ENCODE assay signal across 1 cellular context in genomic region chr12:101935769-101936741, GRCh38.
TF ChIP-seq lines count a peak whose summit lies in the region.

No MANE protein-coding gene starts in this region.

TF ChIP-seq in HEK293, 187 proteins besides CTCF, POLR2A, EP300 and RAD21 (continued from another document):
- TF ChIP-seq ZNF280C (tag by site-specific recombination; IDR thresholded peaks at IDR 0.05) (no peak), ZNF660 (tag by site-specific recombination; IDR thresholded peaks at IDR 0.05) (peak; percentile 57), TRIM28 (IDR thresholded peaks at IDR 0.05; ENCODE audit: borderline replicate concordance, low read length) (peak; percentile 60), ZBTB21 (tag by site-specific recombination; IDR thresholded peaks at IDR 0.05) (peak; percentile 82), ZNF701 (tag by site-specific recombination; IDR thresholded peaks at IDR 0.05) (no peak), ZNF223 (tag by site-specific recombination; IDR thresholded peaks at IDR 0.05) (no peak), ZSCAN16 (tag by site-specific recombination; IDR thresholded peaks at IDR 0.05) (no peak), WT1 (tag by site-specific recombination; IDR thresholded peaks at IDR 0.05) (no peak), ZNF548 (tag by site-specific recombination; IDR thresholded peaks at IDR 0.05) (no peak), ZFHX2 (tag by site-specific recombination; conservative IDR thresholded peaks at IDR 0.05) (peak; percentile 51), GFI1B (tag by site-specific recombination; IDR thresholded peaks at IDR 0.05) (no peak), TCF7L2 (IDR thresholded peaks at IDR 0.05; ENCODE audit: borderline replicate concordance, low read depth, low read length) (no peak), ZNF544 (tag by site-specific recombination; IDR thresholded peaks at IDR 0.05) (no peak), ZNF202 (tag by site-specific recombination; IDR thresholded peaks at IDR 0.05; ENCODE audit: borderline replicate concordance) (no peak), ZBTB11 (tag by site-specific recombination; conservative IDR thresholded peaks at IDR 0.05; ENCODE audit: low read depth) (0 out of 2 replicates have a peak, but pooled peaks have one; percentile 31), ZNF670 (tag by site-specific recombination; IDR thresholded peaks at IDR 0.05; ENCODE audit: low read depth) (no peak), YY1 (tag by site-specific recombination; IDR thresholded peaks at IDR 0.05) (no peak), ZNF24 (tag by site-specific recombination; IDR thresholded peaks at IDR 0.05) (0 out of 2 replicates have a peak, but pooled peaks have one; percentile 20), SP7 (tag by site-specific recombination; IDR thresholded peaks at IDR 0.05) (peak; percentile 74), PBX3 (CRISPR knock-in tag; IDR thresholded peaks at IDR 0.05) (no peak), ZNF747 (tag by site-specific recombination; IDR thresholded peaks at IDR 0.05) (no peak), ZNF155 (tag by site-specific recombination; IDR thresholded peaks at IDR 0.05) (no peak), ZNF175 (tag by site-specific recombination; IDR thresholded peaks at IDR 0.05) (no peak), ZNF768 (tag by site-specific recombination; IDR thresholded peaks at IDR 0.05) (no peak), ZXDB (tag by site-specific recombination; IDR thresholded peaks at IDR 0.05) (no peak), ZNF580 (tag by site-specific recombination; IDR thresholded peaks at IDR 0.05) (no peak), ZNF221 (tag by site-specific recombination; IDR thresholded peaks at IDR 0.05; ENCODE audit: borderline replicate concordance) (no peak), ZNF16 (tag by site-specific recombination; IDR thresholded peaks at IDR 0.05; ENCODE audit: low read depth) (no peak), ZEB2 (tag by site-specific recombination; IDR thresholded peaks at IDR 0.05) (peak; percentile 56; the same call in 1 of the 2 replicates), OSR2 (tag by site-specific recombination; IDR thresholded peaks at IDR 0.05) (no peak), ZSCAN18 (tag by site-specific recombination; IDR thresholded peaks at IDR 0.05) (no peak), MYNN (tag by site-specific recombination; IDR thresholded peaks at IDR 0.05; ENCODE audit: borderline replicate concordance) (no peak), ZNF248 (tag by site-specific recombination; IDR thresholded peaks at IDR 0.05) (no peak), ZNF341 (tag by site-specific recombination; IDR thresholded peaks at IDR 0.05; ENCODE audit: low read depth) (no peak), GLIS2 (tag by site-specific recombination; IDR thresholded peaks at IDR 0.05) (0 out of 2 replicates have a peak, but pooled peaks have one; percentile 29)
- TF ChIP-seq, protein P1, sequence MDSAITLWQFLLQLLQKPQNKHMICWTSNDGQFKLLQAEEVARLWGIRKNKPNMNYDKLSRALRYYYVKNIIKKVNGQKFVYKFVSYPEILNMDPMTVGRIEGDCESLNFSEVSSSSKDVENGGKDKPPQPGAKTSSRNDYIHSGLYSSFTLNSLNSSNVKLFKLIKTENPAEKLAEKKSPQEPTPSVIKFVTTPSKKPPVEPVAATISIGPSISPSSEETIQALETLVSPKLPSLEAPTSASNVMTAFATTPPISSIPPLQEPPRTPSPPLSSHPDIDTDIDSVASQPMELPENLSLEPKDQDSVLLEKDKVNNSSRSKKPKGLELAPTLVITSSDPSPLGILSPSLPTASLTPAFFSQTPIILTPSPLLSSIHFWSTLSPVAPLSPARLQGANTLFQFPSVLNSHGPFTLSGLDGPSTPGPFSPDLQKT (IDR thresholded peaks at IDR 0.05; ENCODE audit: borderline replicate concordance, low read depth, low read length): no peak
- TF ChIP-seq, protein P2, sequence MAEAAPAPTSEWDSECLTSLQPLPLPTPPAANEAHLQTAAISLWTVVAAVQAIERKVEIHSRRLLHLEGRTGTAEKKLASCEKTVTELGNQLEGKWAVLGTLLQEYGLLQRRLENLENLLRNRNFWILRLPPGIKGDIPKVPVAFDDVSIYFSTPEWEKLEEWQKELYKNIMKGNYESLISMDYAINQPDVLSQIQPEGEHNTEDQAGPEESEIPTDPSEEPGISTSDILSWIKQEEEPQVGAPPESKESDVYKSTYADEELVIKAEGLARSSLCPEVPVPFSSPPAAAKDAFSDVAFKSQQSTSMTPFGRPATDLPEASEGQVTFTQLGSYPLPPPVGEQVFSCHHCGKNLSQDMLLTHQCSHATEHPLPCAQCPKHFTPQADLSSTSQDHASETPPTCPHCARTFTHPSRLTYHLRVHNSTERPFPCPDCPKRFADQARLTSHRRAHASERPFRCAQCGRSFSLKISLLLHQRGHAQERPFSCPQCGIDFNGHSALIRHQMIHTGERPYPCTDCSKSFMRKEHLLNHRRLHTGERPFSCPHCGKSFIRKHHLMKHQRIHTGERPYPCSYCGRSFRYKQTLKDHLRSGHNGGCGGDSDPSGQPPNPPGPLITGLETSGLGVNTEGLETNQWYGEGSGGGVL (tag by site-specific recombination; IDR thresholded peaks at IDR 0.05): no peak
- TF ChIP-seq, protein P3, sequence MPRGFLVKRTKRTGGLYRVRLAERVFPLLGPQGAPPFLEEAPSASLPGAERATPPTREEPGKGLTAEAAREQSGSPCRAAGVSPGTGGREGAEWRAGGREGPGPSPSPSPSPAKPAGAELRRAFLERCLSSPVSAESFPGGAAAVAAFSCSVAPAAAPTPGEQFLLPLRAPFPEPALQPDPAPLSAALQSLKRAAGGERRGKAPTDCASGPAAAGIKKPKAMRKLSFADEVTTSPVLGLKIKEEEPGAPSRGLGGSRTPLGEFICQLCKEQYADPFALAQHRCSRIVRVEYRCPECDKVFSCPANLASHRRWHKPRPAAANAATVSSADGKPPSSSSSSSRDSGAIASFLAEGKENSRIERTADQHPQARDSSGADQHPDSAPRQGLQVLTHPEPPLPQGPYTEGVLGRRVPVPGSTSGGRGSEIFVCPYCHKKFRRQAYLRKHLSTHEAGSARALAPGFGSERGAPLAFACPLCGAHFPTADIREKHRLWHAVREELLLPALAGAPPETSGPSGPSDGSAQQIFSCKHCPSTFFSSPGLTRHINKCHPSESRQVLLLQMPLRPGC (tag by site-specific recombination; IDR thresholded peaks at IDR 0.05): 0 out of 2 replicates have a peak, but pooled peaks have one; percentile 59
